8 cellular contexts compared by ENCODE assay signal in the genomic region with DNA sequence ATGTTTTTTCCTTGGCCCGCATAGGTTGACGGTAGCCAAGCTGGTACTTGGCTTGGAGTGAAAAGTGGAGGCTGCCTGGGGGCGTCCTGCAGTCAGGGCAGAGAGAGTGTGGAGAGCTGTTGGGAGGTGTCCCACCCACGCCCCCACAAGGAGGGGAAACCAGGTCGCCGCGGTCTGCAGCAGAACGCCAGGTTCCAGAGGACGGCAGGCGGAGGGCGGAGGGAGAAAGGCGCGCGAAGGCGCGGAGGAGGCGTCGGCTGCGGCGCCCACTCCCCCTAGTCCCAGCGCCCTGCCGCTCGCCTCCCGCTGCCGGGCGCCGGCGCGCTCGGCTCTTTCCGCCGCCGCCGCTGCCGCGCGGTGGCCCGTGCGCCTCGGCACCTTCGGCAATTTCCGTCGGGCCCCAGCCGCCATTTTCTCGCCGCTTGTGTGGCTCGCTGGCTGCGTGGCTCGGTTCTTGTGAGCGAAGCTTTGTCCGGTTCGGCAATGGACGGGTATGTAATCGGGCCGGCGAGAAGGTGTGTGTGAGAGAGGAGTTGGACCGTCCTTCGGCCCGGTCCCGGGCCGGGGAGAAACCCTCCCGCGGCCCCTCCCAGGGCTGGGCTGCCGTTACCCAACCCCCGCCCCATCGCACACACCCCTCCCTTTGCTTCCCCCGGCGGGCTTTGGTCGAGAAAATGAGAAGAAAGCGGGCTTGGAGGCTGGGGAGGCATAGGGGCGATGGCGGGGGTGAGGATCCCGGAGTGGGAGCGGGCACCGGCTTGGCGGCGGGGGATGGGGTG. TPM values are rescaled to one million over a fixed set of nuclear protein-coding genes. Genes with fewer than 3 reads are reported as not detected.
DNase-seq lines count a peak whose midpoint lies in the region; ATAC-seq and TF ChIP-seq lines count a peak whose summit lies in the region.

A gene with protein sequence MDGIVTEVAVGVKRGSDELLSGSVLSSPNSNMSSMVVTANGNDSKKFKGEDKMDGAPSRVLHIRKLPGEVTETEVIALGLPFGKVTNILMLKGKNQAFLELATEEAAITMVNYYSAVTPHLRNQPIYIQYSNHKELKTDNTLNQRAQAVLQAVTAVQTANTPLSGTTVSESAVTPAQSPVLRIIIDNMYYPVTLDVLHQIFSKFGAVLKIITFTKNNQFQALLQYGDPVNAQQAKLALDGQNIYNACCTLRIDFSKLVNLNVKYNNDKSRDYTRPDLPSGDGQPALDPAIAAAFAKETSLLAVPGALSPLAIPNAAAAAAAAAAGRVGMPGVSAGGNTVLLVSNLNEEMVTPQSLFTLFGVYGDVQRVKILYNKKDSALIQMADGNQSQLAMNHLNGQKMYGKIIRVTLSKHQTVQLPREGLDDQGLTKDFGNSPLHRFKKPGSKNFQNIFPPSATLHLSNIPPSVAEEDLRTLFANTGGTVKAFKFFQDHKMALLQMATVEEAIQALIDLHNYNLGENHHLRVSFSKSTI (plus strand): TSS at position 403 of the 779 bp plus-strand sequence. CDS start 81 bp downstream, at position 484.

- no peaks in the 10 kb centered on the region for H3K27me3 ChIP-seq in PC-9 (ENCODE audit: insufficient read depth, low read depth)
- H3K27me3 ChIP-seq in esophagus muscularis mucosa = no peaks in the 10 kb centered on the region
- no peaks in the 10 kb centered on the region for H3K27me3 ChIP-seq in muscle layer of duodenum (ENCODE audit: low read depth, low read length)

- POLR2A ChIA-PET in PC-9 (lab: Charles Lee; ENCODE audit: unreplicated experiment) = interaction anchor here (0.6 kb wide), 1 partner anchor 161 kb away, joined by 3 read pairs; no protein-coding TSS in a partner anchor

- peaks cover 27% of the 10 kb centered on the region for H3K4me1 Mint-ChIP-seq in activated T-cell treated with anti-CD3 and anti-CD28 coated beads, Interleukin-2, amount 50 U/mL, for 4 hours (ENCODE audit: low read depth)

- H3K4me3 ChIP-seq in PC-9 (peak within 1 kb of the TSS; percentile 92), esophagus muscularis mucosa (peak within 1 kb of the TSS; percentile 86 to 97 (median 92)), muscle layer of duodenum (ENCODE audit: low read depth in 1 of 2, low read length in 2 of 2) (peak within 1 kb of the TSS; percentile 88 to 99)

- BruUV-seq in PC-9 (replicated peaks; lab: Mats Ljungman, UMichigan) = TSS peak; percentile 28

- peak; percentile 98 for ATAC-seq in GM21528 (IDR thresholded peaks at IDR 0.05; ENCODE audit: low FRiP score, unreplicated experiment)
- ATAC-seq in activated T-cell treated with anti-CD3 and anti-CD28 coated beads, Interleukin-2, amount 50 U/mL, for 4 hours = peak; percentile 94 to 95

- H3K27me3 Mint-ChIP-seq in activated T-cell treated with anti-CD3 and anti-CD28 coated beads, Interleukin-2, amount 50 U/mL, for 4 hours (ENCODE audit: low read depth) = no peaks in the 10 kb centered on the region

- H3K4me2 ChIP-seq in PC-9 = peak within 1 kb of the TSS; percentile 97

- no peaks in the 10 kb centered on the region for H3K9me3 Mint-ChIP-seq in activated T-cell treated with anti-CD3 and anti-CD28 coated beads, Interleukin-2, amount 50 U/mL, for 4 hours

- no peak for TF ChIP-seq CTCF in PC-9 (conservative IDR thresholded peaks at IDR 0.05)
- peak in 2 of 3 experiments; percentile 5 to 13 for TF ChIP-seq CTCF in esophagus muscularis mucosa (IDR thresholded peaks at IDR 0.05)

- 0 out of 2 replicates have a peak, but pooled peaks cover 4% of the 10 kb centered on the region for H3F3A ChIP-seq in PC-9 (ENCODE audit: insufficient read depth, low read depth)

- intact Hi-C loops in PC-9 (cut with micrococcal nuclease; ENCODE audit: unreplicated experiment) (no loop called here), esophagus muscularis mucosa (cut with DNase I) (loop anchor here (5.0 kb wide), 2 partner anchors 124 to 179 kb away; no protein-coding TSS in a partner anchor)

- DNase-seq in DMS153 treated with DMSO at 0.1 percent for 48 hours (lab: John Stamatoyannopoulos, UW; ENCODE audit: unreplicated experiment) (peak; percentile 74), HuH-7 (ENCODE audit: low spot score) (peak; percentile 71), PC-9 (peak; percentile 63 to 77), esophagus muscularis mucosa (ENCODE audit: extremely low spot score) (peak; percentile 96)
- DNase-seq in activated T-cell treated with anti-CD3 and anti-CD28 coated beads, Interleukin-2, amount 50 U/mL, for 4 hours = peak; percentile 73
- DNase-seq in stimulated activated CD8-positive, alpha-beta memory T cell treated with anti-CD3 and anti-CD28 coated beads, Interleukin-7, amount 100 ng/mL, for 4 hours (ENCODE audit: low read depth in 2 of 2) = peak; percentile 48 to 74

- H3K27ac ChIP-seq in PC-9 (peak within 1 kb of the TSS; percentile 53), esophagus muscularis mucosa (replicated peaks in 1 of 4) (peak within 1 kb of the TSS; percentile 93 to 96 (median 95)), muscle layer of duodenum (ENCODE audit: low read length) (peak within 1 kb of the TSS; percentile 95)

- no peaks in the 10 kb centered on the region for H4K20me1 ChIP-seq in PC-9 (ENCODE audit: insufficient read depth)

- TF ChIP-seq POLR2A in esophagus muscularis mucosa (IDR thresholded peaks at IDR 0.05; ENCODE audit: low read depth) = no peak

- peaks cover 42% of the 10 kb centered on the region for H3K79me2 ChIP-seq in PC-9 (ENCODE audit: low read depth)

- H3K36me3 ChIP-seq in PC-9 (ENCODE audit: low read depth) (peaks cover 15% of the 10 kb centered on the region; the same call in 1 of the 2 replicates), esophagus muscularis mucosa (peaks cover 0 to 21% (median 5%) of the 10 kb centered on the region in 4 donors), muscle layer of duodenum (ENCODE audit: control insufficient read depth in 1 of 2, insufficient read depth in 2 of 2, low read length in 2 of 2) (peaks cover 0 to 4% of the 10 kb centered on the region in 2 donors)

- TF ChIP-seq EP300 in esophagus muscularis mucosa (IDR thresholded peaks at IDR 0.05) = no peak

- peaks cover 17% of the 10 kb centered on the region for H3K4me1 ChIP-seq in PC-9 (replicated peaks; ENCODE audit: insufficient read depth)
- H3K4me1 ChIP-seq in esophagus muscularis mucosa = peaks cover 9 to 35% (median 29%) of the 10 kb centered on the region in 4 donors
- peaks cover 0 to 21% of the 10 kb centered on the region in 2 donors for H3K4me1 ChIP-seq in muscle layer of duodenum (ENCODE audit: control insufficient read depth in 1 of 2, insufficient read depth in 2 of 2, low read length in 2 of 2)

- WGBS in esophagus muscularis mucosa = 2% methylated on average over 21 of the region's 77 CpGs

- peak within 1 kb of the TSS; percentile 94 for H3K4me3 Mint-ChIP-seq in activated T-cell treated with anti-CD3 and anti-CD28 coated beads, Interleukin-2, amount 50 U/mL, for 4 hours

- CTCF ChIA-PET in PC-9 (lab: Charles Lee) = no interaction called here

- no peaks in the 10 kb centered on the region for H3K9me2 ChIP-seq in PC-9 (ENCODE audit: insufficient read depth)

- no peaks in the 10 kb centered on the region for H3K9me3 ChIP-seq in PC-9 (ENCODE audit: insufficient read depth, low read depth)
- H3K9me3 ChIP-seq in esophagus muscularis mucosa = no peaks in the 10 kb centered on the region
- no peaks in the 10 kb centered on the region for H3K9me3 ChIP-seq in muscle layer of duodenum (ENCODE audit: control insufficient read depth in 1 of 2, low read length in 2 of 2)

- H2AFZ ChIP-seq in PC-9 = peak within 1 kb of the TSS; percentile 96

- H3K36me3 Mint-ChIP-seq in activated T-cell treated with anti-CD3 and anti-CD28 coated beads, Interleukin-2, amount 50 U/mL, for 4 hours (ENCODE audit: insufficient read depth) = peaks cover 9% of the 10 kb centered on the region

RNA-seq across cellular contexts. Expression of the gene that starts here (rescaled TPM):
- 11.5 and 14.0 TPM in 2 replicates for total RNA-seq in PC-9 (2021)
- total RNA-seq in activated T-cell treated with anti-CD3 and anti-CD28 coated beads, Interleukin-2, amount 50 U/mL, for 4 hours = 1 to 10 TPM; 8.3 to 9.7 (median 8.7) TPM
- 100 to 1,000 TPM in 1 of 4 donors, 10 to 100 TPM in 3; 66.9 to 111 (median 82.8) TPM for total RNA-seq in esophagus muscularis mucosa

Comparison
In these comparisons a context has a peak if more than half of its experiments do, and no peak if none do; other contexts are left out.
1. Peak in every context shown above with its lines: DNase-seq, ATAC-seq, H3K4me3 ChIP-seq and H3K27ac ChIP-seq.